Comparison of ENCODE assay signal across 25 cellular contexts in the genomic region with DNA sequence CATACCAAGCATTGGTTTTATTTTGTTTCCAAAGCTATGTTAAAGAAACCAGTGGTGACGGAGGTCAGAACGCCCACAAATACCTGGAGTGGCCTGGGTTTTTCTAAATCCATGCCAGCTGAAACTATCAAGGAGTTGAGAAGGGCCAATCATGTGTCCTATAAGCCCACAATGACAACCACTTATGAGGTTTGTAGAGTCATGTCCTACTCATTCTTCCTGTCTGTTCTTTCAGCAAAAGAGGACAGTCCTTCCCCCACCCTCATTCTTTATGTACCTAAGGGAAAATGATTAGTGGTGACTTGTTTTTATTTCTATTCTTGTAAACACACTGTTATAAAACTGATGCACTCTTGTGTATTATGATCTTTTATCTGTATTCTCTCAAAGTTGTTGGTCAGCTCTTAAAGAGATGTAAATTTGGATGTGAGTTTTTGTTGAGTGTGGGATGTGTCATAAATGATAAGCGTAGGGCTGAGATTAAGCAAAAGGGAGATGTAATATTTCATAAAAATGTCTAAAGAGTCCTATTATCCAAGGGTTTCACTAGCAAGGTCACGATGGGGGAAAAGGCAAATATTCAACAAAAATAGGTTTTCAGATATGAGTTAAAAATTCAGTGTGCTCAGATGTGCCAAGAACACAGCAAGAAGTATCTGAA.
DNase-seq lines count a peak whose midpoint lies in the region; ATAC-seq, FAIRE-seq and TF ChIP-seq lines count a peak whose summit lies in the region.
"Had no signal": no experiment of that assay in that cellular context is flagged by ENCODE, and none has a peak within 500 bp of the region (broad histone marks: within the 10 kb centered on the region; RNA-seq: fewer than 3 reads in every experiment).

No MANE protein-coding gene starts in this region.

- ATAC-seq in omental fat pad (ENCODE audit: low FRiP score), result peak; percentile 51
- ATAC-seq: Panc1 had no signal

- H3K36me3 ChIP-seq in bronchial epithelial cell (ENCODE audit: control insufficient read depth, insufficient read depth, low read length), result no peaks in the 10 kb centered on the region
- H3K36me3 ChIP-seq: colonic mucosa, neural progenitor cell, spleen, thoracic aorta had no signal

- TF ChIP-seq CTCF in bronchial epithelial cell (IDR thresholded peaks at IDR 0.05; ENCODE audit: insufficient read depth, low read length, severe bottlenecking), result no peak
- no peak for TF ChIP-seq CTCF in omental fat pad (IDR thresholded peaks at IDR 0.05)

- no peaks in the 10 kb centered on the region for H3K27me3 ChIP-seq in bronchial epithelial cell (ENCODE audit: control insufficient read depth, insufficient read depth, low read length)
- H3K27me3 ChIP-seq: body of pancreas, colonic mucosa, neural progenitor cell, spleen had no signal

- no peak overlapping the region for H3K4me3 ChIP-seq in bronchial epithelial cell (ENCODE audit: low read depth, low read length)
- H3K4me3 ChIP-seq: body of pancreas, colonic mucosa, neural progenitor cell, spleen, thoracic aorta had no signal

- DNase-seq in DMS53 (lab: John Stamatoyannopoulos, UW) (peak; percentile 49), DMS53 treated with DMSO at 0.1 percent for 48 hours (lab: John Stamatoyannopoulos, UW; ENCODE audit: unreplicated experiment) (no peak), HPDE6-E6E7 (ENCODE audit: extremely low spot score) (peak; percentile 20), bronchial epithelial cell (ENCODE audit: low read depth) (peak; percentile 91), omental fat pad (ENCODE audit: low spot score) (no peak), activated gamma-delta T cell treated with Interleukin-2 at 50 U/mL for 16 hours (no peak), GM19239 (ENCODE audit: insufficient read length, low spot score) (no peak), NCI-H69 (lab: John Stamatoyannopoulos, UW) (no peak)
- DNase-seq: activated naive CD8-positive, alpha-beta T cell treated with anti-CD3 and anti-CD28 coated beads, Interleukin-2, amount 10 ng/mL, durations not matched to agents 7 days and 5 days; body of pancreas; colonic mucosa; DMS79 treated with DMSO at 0.1 percent for 48 hours; endodermal cell; glutamatergic neuron; left colon; NCI-H2081; SK-N-SH; spleen; stimulated activated CD4-positive, alpha-beta T cell treated with anti-CD3 and anti-CD28 coated beads, Interleukin-4, amount 100 ng/mL, for 1 hour; stimulated activated naive CD4-positive, alpha-beta T cell treated with Interleukin-2 at 50 U/mL for 16 hours had no signal

- no peak for FAIRE-seq in bronchial epithelial cell (lab: Jason Lieb, UNC)
- no peak for FAIRE-seq in GM19239 (lab: Jason Lieb, UNC)
- FAIRE-seq: GM12892, HTR-8/SVneo had no signal

Comparison
In these comparisons a context has a peak if more than half of its experiments do, and no peak if none do; other contexts are left out.
1. DNase-seq: peak in DMS53 (single experiment), HPDE6-E6E7 (single experiment) and bronchial epithelial cell (single experiment); none in DMS53 treated with DMSO at 0.1 percent for 48 hours (single experiment), omental fat pad (single experiment), activated gamma-delta T cell treated with Interleukin-2 at 50 U/mL for 16 hours (single experiment), GM19239 (single experiment) and NCI-H69 (single experiment).